In genomic region chr19:10848208-10848843, GRCh38 we compare ENCODE assay signal across 13 cellular contexts. TPM values are rescaled to one million over a fixed set of nuclear protein-coding genes. Genes with fewer than 3 reads are reported as not detected.
DNase-seq lines count a peak whose midpoint lies in the region; ATAC-seq and TF ChIP-seq lines count a peak whose summit lies in the region.
"Had no signal": no experiment of that assay in that cellular context is flagged by ENCODE, and none has a peak within 500 bp of the region (broad histone marks: within the 10 kb centered on the region; RNA-seq: fewer than 3 reads in every experiment).

Gene C19orf38 (plus strand): TSS chr19:10848415. CDS start chr19:10848509, 94 bp downstream.

- peak; percentile 27 for DNase-seq in activated CD4-positive, alpha-beta T cell treated with anti-CD3 and anti-CD28 coated beads for 48 hours
- DNase-seq in activated CD4-positive, alpha-beta T cell treated with anti-CD3 and anti-CD28 coated beads, Interleukin-2, amount 50 U/mL, for 48 hours: no peak
- DNase-seq in Kasumi-1 (lab: John Stamatoyannopoulos, UW): peak; percentile 71 to 86
- no peak for DNase-seq in skeletal muscle cell (ENCODE audit: low read depth)
- DNase-seq in caudate nucleus (lab: John Stamatoyannopoulos, UW): no peak
- DNase-seq: foreskin keratinocyte, MM.1S, NCI-H524 had no signal

- no peak within 1 kb of the TSS for H3K27ac ChIP-seq in caudate nucleus (ENCODE audit: low read depth, low read length)
- H3K27ac ChIP-seq: foreskin keratinocyte, prostate gland had no signal

- no peak for TF ChIP-seq CTCF in brain (conservative IDR thresholded peaks at IDR 0.05)

- H3K4me3 ChIP-seq in skeletal muscle cell (ENCODE audit: low read depth, low read length): peak within 1 kb of the TSS; percentile 18
- H3K4me3 ChIP-seq: prostate gland had no signal

- H3K4me1 Mint-ChIP-seq in brain: peaks cover 4% of the 10 kb centered on the region

- H3K36me3 Mint-ChIP-seq in brain: peaks cover 3% of the 10 kb centered on the region

- H3K9me3 Mint-ChIP-seq in brain: peaks cover 5 to 38% (median 20%) of the 10 kb centered on the region in 5 experiments

- H3K4me3 Mint-ChIP-seq in brain: peak within 1 kb of the TSS in 3 of 5 experiments; percentile 54 to 59 (median 55)

- no peak for ATAC-seq in HG02610 (IDR thresholded peaks at IDR 0.05; ENCODE audit: unreplicated experiment)
- ATAC-seq in activated CD4-positive, CD25-positive, alpha-beta regulatory T cell treated with anti-CD3 and anti-CD28 coated beads, Interleukin-2, amount 50 U/mL, for 24 hours: no peak
- ATAC-seq: foreskin keratinocyte, HCT116 had no signal

- no peaks in the 10 kb centered on the region for H3K27me3 Mint-ChIP-seq in brain

- peak within 1 kb of the TSS in 2 of 5 experiments; percentile 21 to 42 for H3K27ac Mint-ChIP-seq in brain

RNA-seq across cellular contexts. Expression of gene C19orf38, which starts in this region (rescaled TPM):
- polyA plus RNA-seq in brain (ENCODE audit: insufficient read depth, low read depth, low replicate concordance): 1.9 TPM

Comparison
In these comparisons a context has a peak if more than half of its experiments do, and no peak if none do; other contexts are left out.
1. DNase-seq: peak in activated CD4-positive, alpha-beta T cell treated with anti-CD3 and anti-CD28 coated beads for 48 hours (single experiment) and Kasumi-1 (2 of 2); none in activated CD4-positive, alpha-beta T cell treated with anti-CD3 and anti-CD28 coated beads, Interleukin-2, amount 50 U/mL, for 48 hours (0 of 2), skeletal muscle cell (single experiment) and caudate nucleus (0 of 61).